In the genomic region with DNA sequence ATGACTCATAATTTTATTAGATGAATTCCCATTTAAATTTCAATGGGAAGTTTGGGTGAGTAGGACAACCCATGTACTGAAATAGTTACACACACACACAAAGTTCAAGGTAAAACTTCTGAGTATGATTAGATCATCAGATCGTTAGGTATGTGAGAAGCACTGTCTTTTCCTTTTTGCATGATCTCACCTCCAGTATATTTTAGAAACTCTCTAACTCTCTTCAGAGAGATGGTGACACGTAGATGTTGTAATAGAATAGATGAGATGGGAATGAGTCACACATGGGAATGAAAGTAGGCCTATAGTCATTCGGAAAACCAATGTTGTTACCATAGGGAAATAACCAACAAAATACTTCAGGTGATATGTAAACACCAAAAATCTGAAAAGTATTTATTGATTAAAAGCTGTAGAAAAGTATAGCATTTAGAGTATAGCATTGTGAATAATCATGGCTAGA, we compare ENCODE assay signal across 10 cellular contexts. TPM values are rescaled to one million over a fixed set of nuclear protein-coding genes. Genes with fewer than 3 reads are reported as not detected.
DNase-seq lines count a peak whose midpoint lies in the region; ATAC-seq, FAIRE-seq and TF ChIP-seq lines count a peak whose summit lies in the region.
"Had no signal": no experiment of that assay in that cellular context is flagged by ENCODE, and none has a peak within 500 bp of the region (broad histone marks: within the 10 kb centered on the region; RNA-seq: fewer than 3 reads in every experiment).

No MANE protein-coding gene starts in this region.

- no peaks in the 10 kb centered on the region for H3K4me1 ChIP-seq in K562 (replicated peaks in 1 of 2; ENCODE audit: control insufficient read depth in 2 of 2, insufficient read depth in 2 of 2, low read length in 2 of 2)
- H3K4me1 ChIP-seq in stomach, result peaks cover 0 to under 1% (median 0%) of the 10 kb centered on the region in 4 donors
- peaks cover under 1 to 7% of the 10 kb centered on the region in 2 donors for H3K4me1 ChIP-seq in ascending aorta

- FAIRE-seq in K562 (lab: Jason Lieb, UNC), result no peak

- H3K27me3 ChIP-seq in K562 (ENCODE audit: control insufficient read depth in 2 of 2, insufficient read depth in 2 of 2, low read length in 2 of 2), result peaks cover 17 to 18% of the 10 kb centered on the region in 2 experiments; a peak in 4 of 5 replicates
- no peaks in the 10 kb centered on the region for H3K27me3 ChIP-seq in stomach
- no peaks in the 10 kb centered on the region for H3K27me3 ChIP-seq in ascending aorta

- DNase-seq in ELR (ENCODE audit: low read depth) (peak; percentile 99), HT-29 (ENCODE audit: low spot score) (peak; percentile 81), K562 (ENCODE audit: extremely low read depth in 1 of 4, low spot score in 3 of 4) (no peak), omental fat pad (ENCODE audit: low spot score) (no peak), stomach (no peak), ascending aorta (ENCODE audit: low spot score in 2 of 2) (no peak), D341Med (ENCODE audit: low spot score) (no peak)
- DNase-seq: left colon, SHP77 treated with DMSO at 0.1 percent for 48 hours had no signal

- H3K79me2 ChIP-seq in K562 (ENCODE audit: control insufficient read depth, insufficient read depth, low read length), result no peaks in the 10 kb centered on the region

- POLR2A ChIA-PET in K562 (lab: Yijun Ruan, JAX), result no interaction called here

- 0% methylated on average over 3 of the region's 3 CpGs for WGBS in K562 (ENCODE audit: insufficient coverage, low coverage, missing lambda C conversion rate)
- 40 to 79% (median 61%) methylated on average over 3 of the region's 3 CpGs for WGBS in stomach, 5 donors

- no peaks in the 10 kb centered on the region for H3K9me1 ChIP-seq in K562 (ENCODE audit: control insufficient read depth, insufficient read depth, low read length)

- no peak for TF ChIP-seq POLR2A in K562 (conservative IDR thresholded peaks at IDR 0.05)
- no peak for TF ChIP-seq POLR2A in stomach (IDR thresholded peaks at IDR 0.05)

- BruUV-seq in K562 (replicated peaks; lab: Mats Ljungman, UMichigan), result no TSS peak

- in situ Hi-C loops in K562 (cut with MboI), result no loop called here

- ATAC-seq in K562, result no peak
- peak; percentile 79 for ATAC-seq in omental fat pad (ENCODE audit: low FRiP score)
- no peak for ATAC-seq in HG02981 (IDR thresholded peaks at IDR 0.05; ENCODE audit: unreplicated experiment)
- ATAC-seq: left colon had no signal

- no peaks in the 10 kb centered on the region for H4K20me1 ChIP-seq in K562 (replicated peaks; ENCODE audit: control insufficient read depth, insufficient read depth, low read length)

- H3K9ac ChIP-seq in K562 (ENCODE audit: insufficient read depth in 1 of 2, low read depth in 2 of 2, low read length in 2 of 2), result no peak overlapping the region

- TF ChIP-seq CTCF in K562 (IDR thresholded peaks at IDR 0.05 in 2 of 3, conservative IDR thresholded peaks at IDR 0.05 in 1 of 3; ENCODE audit: insufficient read depth in 2 of 3, low read depth in 1 of 3, low read length in 3 of 3) (no peak), omental fat pad (IDR thresholded peaks at IDR 0.05) (no peak), stomach (IDR thresholded peaks at IDR 0.05) (no peak), ascending aorta (IDR thresholded peaks at IDR 0.05) (no peak)

- CTCF ChIA-PET in K562 (lab: Yijun Ruan, JAX; ENCODE audit: low intra/inter-chr PET ratio), result no interaction called here

- TF ChIP-seq RAD21 in K562 (CRISPR knock-in tag; conservative IDR thresholded peaks at IDR 0.05 in 1 of 2, IDR thresholded peaks at IDR 0.05 in 1 of 2), result no peak

- H2AFZ ChIP-seq in K562 (ENCODE audit: low read depth, low read length), result no peak overlapping the region

- intact Hi-C loops in K562 (cut with micrococcal nuclease) (no loop called here), stomach (cut with DNase I; ENCODE audit: low total_unique reads) (no loop called here), ascending aorta (cut with DNase I) (no loop called here)

- no peak overlapping the region for H3K4me2 ChIP-seq in K562 (ENCODE audit: insufficient read depth, low read length)

- no peaks in the 10 kb centered on the region for H3K9me3 ChIP-seq in K562 (replicated peaks; ENCODE audit: control insufficient read depth, insufficient read depth, low read depth, low read length)
- no peaks in the 10 kb centered on the region for H3K9me3 ChIP-seq in stomach
- no peaks in the 10 kb centered on the region for H3K9me3 ChIP-seq in ascending aorta

- H3K27ac ChIP-seq in K562 (ENCODE audit: extremely low read depth, low read depth, low read length) (no peak overlapping the region), stomach (peak overlapping the region in 1 of 5 donors; percentile 10), ascending aorta (no peak overlapping the region)

- TF ChIP-seq EP300 in K562 (IDR thresholded peaks at IDR 0.05; ENCODE audit: low read length) (no peak), stomach (IDR thresholded peaks at IDR 0.05) (no peak)

- H3K4me3 ChIP-seq in K562 (no peak overlapping the region), stomach (no peak overlapping the region), ascending aorta (no peak overlapping the region)

- H3K36me3 ChIP-seq in K562 (ENCODE audit: control insufficient read depth, insufficient read depth, low read length), result no peaks in the 10 kb centered on the region
- H3K36me3 ChIP-seq in stomach, result no peaks in the 10 kb centered on the region
- H3K36me3 ChIP-seq in ascending aorta, result no peaks in the 10 kb centered on the region

RNA-seq across cellular contexts. Expression of a gene that starts 22.2 kb away (rescaled TPM):
- 3.3 and 4.1 TPM in 2 replicates for total RNA-seq in HT-29 (2014; rRNA removed; shearing (Covaris generic))
- total RNA-seq in K562 (2011; cell fraction: chromatin; rRNA removed; ENCODE audit: low replicate concordance), result not detected in 2 replicates
- not detected in 2 replicates for total RNA-seq in K562 (2011; cell fraction: nucleolus; rRNA removed)
- not detected in 2 replicates for total RNA-seq in K562 (2011; cell fraction: nucleoplasm; rRNA removed)
- not detected in 2 replicates for total RNA-seq in K562 (2014; rRNA removed)
- total RNA-seq in K562 (2014; rRNA removed; fragmentation: Illumina TruSeq; extraction: Trizol), result not detected in 2 replicates
- total RNA-seq in K562 (2015; rRNA removed; fragmentation: Illumina TruSeq; extraction: Trizol), result not detected in 2 replicates
- total RNA-seq in K562 (2021), result not detected in 2 replicates
- polyA plus RNA-seq in K562 (2011; rRNA removed), result not detected in 2 replicates
- polyA plus RNA-seq in K562 (2011; cell fraction: cytosol; rRNA removed), result not detected in 2 replicates
- polyA plus RNA-seq in K562 (2011; cell fraction: nucleus; rRNA removed), result not detected in 2 replicates
- polyA plus RNA-seq in K562 (2012), result not detected in 2 replicates
- not detected in 2 replicates for polyA plus RNA-seq in K562 (2014; fragmentation: Illumina TruSeq; extraction: Trizol)
- polyA plus RNA-seq in K562 (2014; fragmentation: Nextera tagmentation; extraction: Ambion mirVana), result not detected
- not detected in 2 replicates for polyA plus RNA-seq in K562 (2014; rRNA removed)
- not detected in 2 replicates for polyA minus RNA-seq in K562 (2011; rRNA and poly(A)+ RNA removed)
- not detected in 2 replicates for polyA minus RNA-seq in K562 (2011; cell fraction: cytosol; rRNA and poly(A)+ RNA removed)
- polyA minus RNA-seq in K562 (2011; cell fraction: nucleus; rRNA and poly(A)+ RNA removed), result not detected in 2 replicates
- 1 to 10 TPM in 1 of 4 donors, not detected in 3; 4.3 TPM for total RNA-seq in omental fat pad
- not detected for total RNA-seq in stomach
- polyA plus RNA-seq in stomach, result 1 to 10 TPM in 2 of 3 donors, not detected in 1; 1.1 to 2.6 TPM
- total RNA-seq in ascending aorta, result not detected

RNA-seq across cellular contexts. Expression of a gene that starts 30.2 kb away (rescaled TPM):
- 189 and 203 TPM in 2 replicates for total RNA-seq in HT-29 (2014; rRNA removed; shearing (Covaris generic))
- not detected in 2 replicates for total RNA-seq in K562 (2011; cell fraction: chromatin; rRNA removed; ENCODE audit: low replicate concordance)
- not detected in 2 replicates for total RNA-seq in K562 (2011; cell fraction: nucleolus; rRNA removed)
- not detected in 2 replicates for total RNA-seq in K562 (2011; cell fraction: nucleoplasm; rRNA removed)
- total RNA-seq in K562 (2014; rRNA removed) (not detected in 2 replicates), K562 (2014; rRNA removed; fragmentation: Illumina TruSeq; extraction: Trizol) (not detected in 2 replicates), K562 (2015; rRNA removed; fragmentation: Illumina TruSeq; extraction: Trizol) (not detected in 2 replicates), K562 (2021) (0.44 and 0.51 TPM in 2 replicates), omental fat pad (not detected), stomach (100 to 1,000 TPM in 2 of 5 donors, 10 to 100 TPM in 1, not detected in 2; 72.0 to 121 (median 101) TPM), ascending aorta (not detected)
- polyA plus RNA-seq in K562 (2011; rRNA removed) (not detected in 2 replicates), K562 (2014; fragmentation: Illumina TruSeq; extraction: Trizol) (not detected in 2 replicates), K562 (2014; fragmentation: Nextera tagmentation; extraction: Ambion mirVana) (not detected), K562 (2014; rRNA removed) (not detected in 2 replicates), stomach (100 to 1,000 TPM in 1 of 3 donors, 1 to 10 TPM in 2; 3.9 to 370 (median 4.4) TPM)
- polyA plus RNA-seq in K562 (2011; cell fraction: cytosol; rRNA removed), result not detected in 2 replicates
- not detected in 2 replicates for polyA plus RNA-seq in K562 (2011; cell fraction: nucleus; rRNA removed)
- not detected in 2 replicates for polyA plus RNA-seq in K562 (2012)
- not detected in 2 replicates for polyA minus RNA-seq in K562 (2011; rRNA and poly(A)+ RNA removed)
- not detected in 2 replicates for polyA minus RNA-seq in K562 (2011; cell fraction: cytosol; rRNA and poly(A)+ RNA removed)
- polyA minus RNA-seq in K562 (2011; cell fraction: nucleus; rRNA and poly(A)+ RNA removed), result not detected in 2 replicates

RNA-seq across cellular contexts. Expression of a gene that starts 48.2 kb away (rescaled TPM):
- total RNA-seq in HT-29 (2014; rRNA removed; shearing (Covaris generic)), result 0.33 and 0.39 TPM in 2 replicates
- 1.2 TPM in 1 of 2 replicates, not detected in the other for total RNA-seq in K562 (2011; cell fraction: chromatin; rRNA removed; ENCODE audit: low replicate concordance)
- total RNA-seq in K562 (2011; cell fraction: nucleolus; rRNA removed), result 1.3 TPM in 1 of 2 replicates, not detected in the other
- not detected in 2 replicates for total RNA-seq in K562 (2011; cell fraction: nucleoplasm; rRNA removed)
- total RNA-seq in K562 (2014; rRNA removed), result 6.2 and 7.5 TPM in 2 replicates
- total RNA-seq in K562 (2014; rRNA removed; fragmentation: Illumina TruSeq; extraction: Trizol), result 1.7 and 1.9 TPM in 2 replicates
- total RNA-seq in K562 (2015; rRNA removed; fragmentation: Illumina TruSeq; extraction: Trizol), result 2.3 and 3.1 TPM in 2 replicates
- total RNA-seq in K562 (2021), result 1.9 and 2.4 TPM in 2 replicates
- 0.63 and 0.91 TPM in 2 replicates for polyA plus RNA-seq in K562 (2011; rRNA removed)
- polyA plus RNA-seq in K562 (2011; cell fraction: cytosol; rRNA removed), result 0.74 and 1.6 TPM in 2 replicates
- 0.38 and 0.46 TPM in 2 replicates for polyA plus RNA-seq in K562 (2011; cell fraction: nucleus; rRNA removed)
- 3.5 and 4.4 TPM in 2 replicates for polyA plus RNA-seq in K562 (2012)
- polyA plus RNA-seq in K562 (2014; fragmentation: Illumina TruSeq; extraction: Trizol), result 2.2 and 2.9 TPM in 2 replicates
- under 1 TPM; 0.18 to 0.53 TPM for polyA plus RNA-seq in K562 (2014; fragmentation: Nextera tagmentation; extraction: Ambion mirVana)
- polyA plus RNA-seq in K562 (2014; rRNA removed), result 3.0 and 7.0 TPM in 2 replicates
- polyA minus RNA-seq in K562 (2011; rRNA and poly(A)+ RNA removed), result 0.18 and 0.42 TPM in 2 replicates
- not detected in 2 replicates for polyA minus RNA-seq in K562 (2011; cell fraction: cytosol; rRNA and poly(A)+ RNA removed)
- polyA minus RNA-seq in K562 (2011; cell fraction: nucleus; rRNA and poly(A)+ RNA removed), result 0.54 and 0.56 TPM in 2 replicates
- not detected for total RNA-seq in omental fat pad
- 10 to 100 TPM in 2 of 5 donors, 1 to 10 TPM in 1, not detected in 2; 1.1 to 57.6 (median 14.0) TPM for total RNA-seq in stomach
- under 1 TPM in 1 of 3 donors, not detected in 2; 0.61 TPM for polyA plus RNA-seq in stomach
- total RNA-seq in ascending aorta, result not detected

RNA-seq across cellular contexts. Expression of a gene that starts 51.5 kb away (rescaled TPM):
- not detected in 2 replicates for total RNA-seq in HT-29 (2014; rRNA removed; shearing (Covaris generic))
- total RNA-seq in K562 (2011; cell fraction: chromatin; rRNA removed; ENCODE audit: low replicate concordance), result not detected in 2 replicates
- not detected in 2 replicates for total RNA-seq in K562 (2011; cell fraction: nucleolus; rRNA removed)
- not detected in 2 replicates for total RNA-seq in K562 (2011; cell fraction: nucleoplasm; rRNA removed)
- total RNA-seq in K562 (2014; rRNA removed) (not detected in 2 replicates), K562 (2014; rRNA removed; fragmentation: Illumina TruSeq; extraction: Trizol) (not detected in 2 replicates), K562 (2015; rRNA removed; fragmentation: Illumina TruSeq; extraction: Trizol) (not detected in 2 replicates), K562 (2021) (not detected in 2 replicates), omental fat pad (not detected), stomach (not detected), ascending aorta (not detected)
- polyA plus RNA-seq in K562 (2011; rRNA removed) (not detected in 2 replicates), K562 (2014; fragmentation: Illumina TruSeq; extraction: Trizol) (not detected in 2 replicates), K562 (2014; fragmentation: Nextera tagmentation; extraction: Ambion mirVana) (not detected), K562 (2014; rRNA removed) (not detected in 2 replicates), stomach (not detected)
- polyA plus RNA-seq in K562 (2011; cell fraction: cytosol; rRNA removed), result not detected in 2 replicates
- not detected in 2 replicates for polyA plus RNA-seq in K562 (2011; cell fraction: nucleus; rRNA removed)
- polyA plus RNA-seq in K562 (2012), result not detected in 2 replicates
- not detected in 2 replicates for polyA minus RNA-seq in K562 (2011; rRNA and poly(A)+ RNA removed)
- polyA minus RNA-seq in K562 (2011; cell fraction: cytosol; rRNA and poly(A)+ RNA removed), result not detected in 2 replicates
- not detected in 2 replicates for polyA minus RNA-seq in K562 (2011; cell fraction: nucleus; rRNA and poly(A)+ RNA removed)
- total RNA-seq: left colon had no signal

Comparison
In these comparisons a context has a peak if more than half of its experiments do, and no peak if none do; other contexts are left out.
1. DNase-seq: peak in ELR (single experiment) and HT-29 (single experiment); none in K562 (0 of 4), omental fat pad (single experiment), stomach (single experiment), ascending aorta (0 of 2) and D341Med (single experiment).